ENCODE assay signal across 19 cellular contexts in the genomic region with DNA sequence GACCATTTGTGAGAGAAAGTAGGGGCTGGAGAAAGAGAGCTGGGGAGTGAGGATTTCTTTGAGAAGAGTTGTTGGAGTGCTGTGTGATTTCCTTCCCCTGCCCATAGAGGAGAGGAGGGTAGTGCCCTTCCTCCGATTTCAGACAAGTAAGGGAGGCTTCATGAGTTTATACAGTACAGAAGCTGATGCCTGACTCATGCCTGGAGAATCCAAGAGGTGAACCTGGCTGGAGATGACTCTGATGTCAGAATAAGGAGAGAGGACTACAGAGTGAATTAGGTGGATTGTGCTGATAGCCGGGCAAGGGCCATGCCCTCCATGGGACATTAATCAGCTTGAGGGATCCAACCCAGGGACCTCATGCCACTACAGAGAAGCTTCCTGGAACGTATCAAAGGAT.
"Had no signal": no experiment of that assay in that cellular context is flagged by ENCODE, and none has a peak within 500 bp of the region (broad histone marks: within the 10 kb centered on the region; RNA-seq: fewer than 3 reads in every experiment).

No MANE protein-coding gene starts in this region.

- H3K4me3 ChIP-seq: body of pancreas, dorsolateral prefrontal cortex, right atrium auricular region, tibial nerve had no signal

- H3K36me3 Mint-ChIP-seq: activated CD4-positive, alpha-beta memory T cell treated with anti-CD3 and anti-CD28 coated beads for 36 hours; activated naive CD8-positive, alpha-beta T cell; memory B cell had no signal

- DNase-seq: activated B cell treated with CpG ODN at 0.5 μM for 24 hours; activated CD4-positive, alpha-beta memory T cell treated with anti-CD3 and anti-CD28 coated beads for 36 hours; activated CD4-positive, alpha-beta T cell treated with anti-CD3 and anti-CD28 coated beads for 4 hours; activated T-cell treated with anti-CD3 and anti-CD28 coated beads for 4 hours; amniotic stem cell; body of pancreas; central memory CD4-positive, alpha-beta T cell; dorsolateral prefrontal cortex; foreskin melanocyte; kidney; left ventricle myocardium superior; stimulated activated CD4-positive, alpha-beta T cell treated with anti-CD3 and anti-CD28 coated beads, Interleukin-2, amount 100 ng/mL, for 24 hours; stimulated activated naive CD4-positive, alpha-beta T cell treated with Interleukin-2 at 50 U/mL for 16 hours; T-helper 2 cell had no signal

- H3K27me3 ChIP-seq: body of pancreas, dorsolateral prefrontal cortex, right atrium auricular region, tibial nerve had no signal

- H3K9me3 ChIP-seq: body of pancreas, right atrium auricular region, tibial nerve had no signal

- H3K4me3 Mint-ChIP-seq: activated B cell treated with CpG ODN at 0.5 μM for 24 hours; activated CD4-positive, alpha-beta memory T cell treated with anti-CD3 and anti-CD28 coated beads for 36 hours; activated naive CD8-positive, alpha-beta T cell; memory B cell had no signal

- H3K4me1 Mint-ChIP-seq: activated B cell treated with CpG ODN at 0.5 μM for 24 hours, memory B cell had no signal

- H3K27ac Mint-ChIP-seq: activated B cell treated with CpG ODN at 0.5 μM for 24 hours; activated CD4-positive, alpha-beta memory T cell treated with anti-CD3 and anti-CD28 coated beads for 36 hours; activated naive CD8-positive, alpha-beta T cell; memory B cell had no signal

- H3K27me3 Mint-ChIP-seq: activated CD4-positive, alpha-beta memory T cell treated with anti-CD3 and anti-CD28 coated beads for 36 hours; activated naive CD8-positive, alpha-beta T cell had no signal

- ATAC-seq: body of pancreas, left ventricle myocardium superior had no signal

- H3K4me1 ChIP-seq: body of pancreas, right atrium auricular region, tibial nerve had no signal

- H3K36me3 ChIP-seq: right atrium auricular region, tibial nerve had no signal

- H3K9me3 Mint-ChIP-seq: activated B cell treated with CpG ODN at 0.5 μM for 24 hours; activated CD4-positive, alpha-beta memory T cell treated with anti-CD3 and anti-CD28 coated beads for 36 hours; memory B cell had no signal

- H3K27ac ChIP-seq: body of pancreas, dorsolateral prefrontal cortex, epithelial cell of prostate, right atrium auricular region, tibial nerve had no signal
